In genomic region chr4:3483471-3483921, GRCh38 we compare ENCODE assay signal across 16 cellular contexts. TPM values are rescaled to one million over a fixed set of nuclear protein-coding genes. Genes with fewer than 3 reads are reported as not detected.
DNase-seq lines count a peak whose midpoint lies in the region; ATAC-seq, FAIRE-seq and TF ChIP-seq lines count a peak whose summit lies in the region.
"Had no signal": no experiment of that assay in that cellular context is flagged by ENCODE, and none has a peak within 500 bp of the region (broad histone marks: within the 10 kb centered on the region; RNA-seq: fewer than 3 reads in every experiment).

No MANE protein-coding gene starts in this region.

- no peak for TF ChIP-seq POLR2A in A549 (IDR thresholded peaks at IDR 0.05; ENCODE audit: low read length)

- peaks cover 4% of the 10 kb centered on the region for H3K4me1 Mint-ChIP-seq in glutamatergic neuron (ENCODE audit: low read depth, unreplicated experiment)

- FAIRE-seq in A549 (lab: Jason Lieb, UNC) = no peak

- DNase-seq in A549 (ENCODE audit: low read depth in 1 of 2, low spot score in 1 of 2) (no peak), astrocyte of the hippocampus (ENCODE audit: low read depth, low spot score) (peak; percentile 80), medulla oblongata (ENCODE audit: extremely low spot score) (peak; percentile 40), NCI-H345 treated with DMSO at 0.1 percent for 48 hours (lab: John Stamatoyannopoulos, UW; ENCODE audit: unreplicated experiment) (no peak), glutamatergic neuron (no peak)
- no peak for DNase-seq in activated effector memory CD4-positive, alpha-beta T cell treated with anti-CD3 and anti-CD28 coated beads, Interleukin-2, amount 50 U/mL, for 16 hours
- DNase-seq: left colon; NCI-H2107; stimulated activated CD4-positive, alpha-beta T cell treated with anti-CD3 and anti-CD28 coated beads, Interleukin-4, amount 100 ng/mL, for 4 hours had no signal

- peaks cover 3% of the 10 kb centered on the region for H3K9me3 Mint-ChIP-seq in glutamatergic neuron (ENCODE audit: unreplicated experiment)
- H3K9me3 Mint-ChIP-seq: GM23338, WTC11 had no signal

- no peak overlapping the region for H3K4me3 Mint-ChIP-seq in glutamatergic neuron (ENCODE audit: unreplicated experiment)
- H3K4me3 Mint-ChIP-seq: GM23338, WTC11 had no signal

- WGBS in A549 (ENCODE audit: missing lambda C conversion rate) = 91% methylated on average over 22 of the region's 23 CpGs

- H3K36me3 Mint-ChIP-seq in glutamatergic neuron (ENCODE audit: unreplicated experiment) = no peaks in the 10 kb centered on the region
- H3K36me3 Mint-ChIP-seq: WTC11 had no signal

- TF ChIP-seq CTCF in A549 (IDR thresholded peaks at IDR 0.05) = no peak
- TF ChIP-seq CTCF in HEK293 (tag by site-specific recombination; IDR thresholded peaks at IDR 0.05) = no peak
- TF ChIP-seq CTCF in glutamatergic neuron (IDR thresholded peaks at IDR 0.05; ENCODE audit: partially characterized antibody, unreplicated experiment) = no peak

- peaks cover 3% of the 10 kb centered on the region for H3K27me3 Mint-ChIP-seq in glutamatergic neuron (ENCODE audit: unreplicated experiment)

- H3K27ac Mint-ChIP-seq in glutamatergic neuron (ENCODE audit: unreplicated experiment) = no peak overlapping the region
- H3K27ac Mint-ChIP-seq: GM23338, WTC11 had no signal

- H3K4me1 ChIP-seq in A549 (peaks cover 37% of the 10 kb centered on the region), HEK293 (ENCODE audit: control insufficient read depth, insufficient read depth, low read length) (no peaks in the 10 kb centered on the region; the same call in 1 of the 2 replicates)

- no peak for TF ChIP-seq RAD21 in A549 (conservative IDR thresholded peaks at IDR 0.05 in 1 of 2, IDR thresholded peaks at IDR 0.05 in 1 of 2)

- POLR2A ChIA-PET in A549 (lab: Yijun Ruan, JAX) = no interaction called here
- POLR2A ChIA-PET in HEK293 (lab: Yijun Ruan, JAX) = no interaction called here

- TF ChIP-seq EP300 in A549 (IDR thresholded peaks at IDR 0.05) = no peak

- H3K9me3 ChIP-seq in A549 (no peaks in the 10 kb centered on the region), HEK293 (ENCODE audit: control insufficient read depth, insufficient read depth, low read depth, low read length) (no peaks in the 10 kb centered on the region)

- CTCF ChIA-PET in A549 (lab: Yijun Ruan, JAX) (no interaction called here), HEK293 (lab: Yijun Ruan, JAX) (interaction anchor here (0.5 kb wide), 1 partner anchor 29 kb away, joined by 3 read pairs; no protein-coding TSS in a partner anchor)

- H3K27ac ChIP-seq in A549 (peak overlapping the region; percentile 50 to 83; a peak in 4 of 6 replicates), HEK293 (ENCODE audit: extremely low read depth, low read depth, low read length) (no peak overlapping the region)

- H3K36me3 ChIP-seq in HEK293 (ENCODE audit: control insufficient read depth in 2 of 2, insufficient read depth in 1 of 2, low read length in 2 of 2) = no peaks in the 10 kb centered on the region

- ATAC-seq in A549 (no peak), HG03045 (IDR thresholded peaks at IDR 0.05; ENCODE audit: unreplicated experiment) (no peak)
- ATAC-seq: GM23338, Panc1, WTC11 had no signal

- H3K4me3 ChIP-seq in A549 (no peak overlapping the region), HEK293 (ENCODE audit: low read depth, low read length) (no peak overlapping the region)
- H3K4me3 ChIP-seq: GM23338 had no signal

- no peak overlapping the region; the same call in 2 of the 3 replicates for H3K4me2 ChIP-seq in A549
- H3K4me2 ChIP-seq: GM23338 had no signal

TF ChIP-seq in A549, 52 proteins besides CTCF, POLR2A, EP300 and RAD21:
- no peak for TF ChIP-seq CBX8 (IDR thresholded peaks at IDR 0.05)
- TF ChIP-seq ZNF302 (CRISPR knock-in tag; IDR thresholded peaks at IDR 0.05) = no peak
- TF ChIP-seq, protein P1, sequence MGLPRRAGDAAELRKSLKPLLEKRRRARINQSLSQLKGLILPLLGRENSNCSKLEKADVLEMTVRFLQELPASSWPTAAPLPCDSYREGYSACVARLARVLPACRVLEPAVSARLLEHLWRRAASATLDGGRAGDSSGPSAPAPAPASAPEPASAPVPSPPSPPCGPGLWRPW (IDR thresholded peaks at IDR 0.05) = no peak
- TF ChIP-seq ZFP36 (IDR thresholded peaks at IDR 0.05; ENCODE audit: borderline replicate concordance, partially characterized antibody) = no peak
TF ChIP-seq in A549: peak in this region for 0.

TF ChIP-seq in HEK293, 187 proteins besides CTCF, POLR2A, EP300 and RAD21:
- TF ChIP-seq ZNF16 (tag by site-specific recombination; IDR thresholded peaks at IDR 0.05; ENCODE audit: low read depth) (no peak), ZSCAN4 (tag by site-specific recombination; IDR thresholded peaks at IDR 0.05) (no peak), SETDB1 (IDR thresholded peaks at IDR 0.05; ENCODE audit: insufficient read length, low read length) (no peak), HIC1 (tag by site-specific recombination; IDR thresholded peaks at IDR 0.05) (peak; percentile 28; the same call in 1 of the 2 replicates), ZNF266 (tag by site-specific recombination; IDR thresholded peaks at IDR 0.05; ENCODE audit: low read depth) (no peak), ZNF248 (tag by site-specific recombination; IDR thresholded peaks at IDR 0.05) (no peak), ZNF341 (tag by site-specific recombination; IDR thresholded peaks at IDR 0.05; ENCODE audit: low read depth) (no peak)
TF ChIP-seq in HEK293: peak in this region for 1.

RNA-seq across cellular contexts. Expression of gene DOK7, which starts 20.4 kb away (rescaled TPM):
- polyA plus RNA-seq in A549 (2011; rRNA removed) (0.12 and 0.17 TPM in 2 replicates), A549 (2017; fragmentation: RNase III; extraction: RNeasy Plus Mini Kit Qiagen cat#74134 plus additional on column Dnase treatment) (0.15 to 0.21 TPM (median 0.21 TPM) in 3 replicates)
- polyA plus RNA-seq in A549 (2012; cell fraction: cytosol; rRNA removed) = 0.09 and 0.13 TPM in 2 replicates
- 0.29 and 0.36 TPM in 2 replicates for polyA plus RNA-seq in A549 (2012; cell fraction: nucleus; rRNA removed)
- 0.10 and 0.17 TPM in 2 replicates for polyA minus RNA-seq in A549 (2011; rRNA and poly(A)+ RNA removed)
- total RNA-seq in glutamatergic neuron (ENCODE audit: unreplicated experiment) = 5.1 TPM
- total RNA-seq: omental fat pad had no signal
- polyA plus RNA-seq: AG04450 had no signal

RNA-seq across cellular contexts. Expression of gene HGFAC, which starts 41.7 kb away (rescaled TPM):
- polyA plus RNA-seq in A549 (2011; rRNA removed) (0.09 TPM in 1 of 2 replicates, not detected in the other), A549 (2017; fragmentation: RNase III; extraction: RNeasy Plus Mini Kit Qiagen cat#74134 plus additional on column Dnase treatment) (0.20 to 0.25 TPM (median 0.24 TPM) in 3 replicates)
- polyA plus RNA-seq in A549 (2012; cell fraction: cytosol; rRNA removed) = 0.11 and 0.23 TPM in 2 replicates
- polyA plus RNA-seq in A549 (2012; cell fraction: nucleus; rRNA removed) = 2.8 and 4.1 TPM in 2 replicates
- polyA minus RNA-seq in A549 (2011; rRNA and poly(A)+ RNA removed) = not detected in 2 replicates
- 9.4 TPM for total RNA-seq in glutamatergic neuron (ENCODE audit: unreplicated experiment)
- total RNA-seq: left colon, omental fat pad had no signal
- polyA plus RNA-seq: AG04450, GM23338 had no signal

RNA-seq across cellular contexts. Expression of gene LRPAP1, which starts 48.7 kb away (rescaled TPM):
- 60.7 and 64.3 TPM in 2 replicates for polyA plus RNA-seq in A549 (2011; rRNA removed)
- 85.6 and 89.7 TPM in 2 replicates for polyA plus RNA-seq in A549 (2012; cell fraction: cytosol; rRNA removed)
- polyA plus RNA-seq in A549 (2012; cell fraction: nucleus; rRNA removed) = 100 and 139 TPM in 2 replicates
- 79.1 to 81.1 TPM (median 80.1 TPM) in 3 replicates for polyA plus RNA-seq in A549 (2017; fragmentation: RNase III; extraction: RNeasy Plus Mini Kit Qiagen cat#74134 plus additional on column Dnase treatment)
- 16.5 and 22.0 TPM in 2 replicates for polyA minus RNA-seq in A549 (2011; rRNA and poly(A)+ RNA removed)
- total RNA-seq in glutamatergic neuron (ENCODE audit: unreplicated experiment) = 68.5 TPM

Comparison
In these comparisons a context has a peak if more than half of its experiments do, and no peak if none do; other contexts are left out.
1. DNase-seq: peak in astrocyte of the hippocampus (single experiment) and medulla oblongata (single experiment); none in A549 (0 of 2), NCI-H345 treated with DMSO at 0.1 percent for 48 hours (single experiment), glutamatergic neuron (single experiment) and activated effector memory CD4-positive, alpha-beta T cell treated with anti-CD3 and anti-CD28 coated beads, Interleukin-2, amount 50 U/mL, for 16 hours (single experiment).